In genomic region chr6:72418495-72418894, GRCh38 we compare ENCODE assay signal across 17 cellular contexts.
A peak's percentile ranks its signal among the peaks of the same experiment; 100 is the strongest.
DNase-seq lines count a peak whose midpoint lies in the region; ATAC-seq and TF ChIP-seq lines count a peak whose summit lies in the region.
"Had no signal": no experiment of that assay in that cellular context is flagged by ENCODE, and none has a peak within 500 bp of the region (broad histone marks: within the 10 kb centered on the region; RNA-seq: fewer than 3 reads in every experiment).

No MANE protein-coding gene starts in this region.

- no peaks in the 10 kb centered on the region for H3K36me3 ChIP-seq in mucosa of descending colon (ENCODE audit: low read depth)
- H3K36me3 ChIP-seq: gastroesophageal sphincter, HAP-1, left lung, thoracic aorta had no signal

- no peak overlapping the region for H3K4me3 ChIP-seq in mucosa of descending colon
- H3K4me3 ChIP-seq: gastroesophageal sphincter, HAP-1, left lung, thoracic aorta had no signal

- no peak for TF ChIP-seq CTCF in AG09319 (IDR thresholded peaks at IDR 0.05; ENCODE audit: low read depth, low read length)
- TF ChIP-seq CTCF in mucosa of descending colon (IDR thresholded peaks at IDR 0.05), result no peak

- intact Hi-C loops in mucosa of descending colon (cut with DNase I, micrococcal nuclease), result no loop called here

- no peaks in the 10 kb centered on the region for H3K4me1 ChIP-seq in mucosa of descending colon (ENCODE audit: low read depth)
- H3K4me1 ChIP-seq: HAP-1, left lung, parathyroid adenoma had no signal

- DNase-seq in AG09319 (ENCODE audit: extremely low read depth, low read depth), result peak; percentile 69
- DNase-seq in LHCN-M2 (ENCODE audit: low read depth), result peak; percentile 95
- DNase-seq in dedifferentiated amniotic fluid mesenchymal stem cell (ENCODE audit: extremely low spot score), result peak; percentile 89
- peak in 2 of 3 donors; percentile 4 to 14 for DNase-seq in mucosa of descending colon
- no peak for DNase-seq in DMS114 treated with DMSO at 0.1 percent for 48 hours (lab: John Stamatoyannopoulos, UW; ENCODE audit: unreplicated experiment)
- DNase-seq in COLO829 (ENCODE audit: low spot score), result no peak
- DNase-seq: activated CD4-positive, alpha-beta T cell treated with anti-CD3 and anti-CD28 coated beads for 1 hour; C1 segment of cervical spinal cord; NCI-H510A treated with DMSO at 0.1 percent for 48 hours; SIG-M5 had no signal

- peak; percentile 29 for ATAC-seq in mucosa of descending colon
- ATAC-seq in HG02759 (IDR thresholded peaks at IDR 0.05; ENCODE audit: unreplicated experiment), result no peak
- ATAC-seq in HG03571 (IDR thresholded peaks at IDR 0.05; ENCODE audit: unreplicated experiment), result no peak
- ATAC-seq: gastroesophageal sphincter, left lung had no signal

- no peaks in the 10 kb centered on the region for H3K9me3 ChIP-seq in mucosa of descending colon
- H3K9me3 ChIP-seq: gastroesophageal sphincter, HAP-1, left lung, thoracic aorta had no signal

Comparison
In these comparisons a context has a peak if more than half of its experiments do, and no peak if none do; other contexts are left out.
1. DNase-seq: peak in AG09319 (single experiment), LHCN-M2 (single experiment), dedifferentiated amniotic fluid mesenchymal stem cell (single experiment) and mucosa of descending colon (2 of 3); none in DMS114 treated with DMSO at 0.1 percent for 48 hours (single experiment) and COLO829 (single experiment).